Comparison of ENCODE assay signal across 8 cellular contexts in genomic region chr17:2075336-2076056, GRCh38. TPM values are rescaled to one million over a fixed set of nuclear protein-coding genes. Genes with fewer than 3 reads are reported as not detected.
DNase-seq lines count a peak whose midpoint lies in the region; ATAC-seq and TF ChIP-seq lines count a peak whose summit lies in the region.
"Had no signal": no experiment of that assay in that cellular context is flagged by ENCODE, and none has a peak within 500 bp of the region (broad histone marks: within the 10 kb centered on the region; RNA-seq: fewer than 3 reads in every experiment).

No MANE protein-coding gene starts in this region.

- intact Hi-C loops in mucosa of descending colon (cut with DNase I, micrococcal nuclease): no loop called here

- H3K4me3 ChIP-seq in NB4 (ENCODE audit: low read depth, low read length) (no peak overlapping the region), mucosa of descending colon (no peak overlapping the region), tibial nerve (no peak overlapping the region)

- H3K4me1 ChIP-seq in mucosa of descending colon (ENCODE audit: low read depth) (peaks cover 5% of the 10 kb centered on the region), tibial nerve (peaks cover 0 to 64% (median 25%) of the 10 kb centered on the region in 4 donors)

- no peaks in the 10 kb centered on the region for H3K36me3 ChIP-seq in mucosa of descending colon (ENCODE audit: low read depth)
- peaks cover 0 to 85% (median 0%) of the 10 kb centered on the region in 3 donors for H3K36me3 ChIP-seq in tibial nerve

- DNase-seq in NB4 (ENCODE audit: low read depth) (peak; percentile 45), caudate nucleus (lab: John Stamatoyannopoulos, UW) (peak in 3 of 61 donors; percentile 12 to 17 (median 16)), mucosa of descending colon (peak in 1 of 3 donors; percentile 40), tibial nerve (ENCODE audit: low spot score in 2 of 2) (no peak), GF-D8 (lab: John Stamatoyannopoulos, UW) (no peak)
- DNase-seq in stimulated activated CD4-positive, alpha-beta T cell treated with anti-CD3 and anti-CD28 coated beads, Interleukin-2, amount 100 ng/mL, for 24 hours: no peak
- DNase-seq: T-helper 9 cell had no signal

- 46 to 47% methylated on average over 13 of the region's 13 CpGs for WGBS in tibial nerve, 2 donors

- TF ChIP-seq POLR2A in NB4 (IDR thresholded peaks at IDR 0.05; ENCODE audit: extremely low read depth, insufficient read length) (no peak), tibial nerve (IDR thresholded peaks at IDR 0.05) (no peak)

- H3K27ac ChIP-seq in caudate nucleus (ENCODE audit: low read depth, low read length): peak overlapping the region; percentile 52
- peak overlapping the region; percentile 31 to 79 (median 74) for H3K27ac ChIP-seq in tibial nerve

- peak; percentile 29 for ATAC-seq in mucosa of descending colon
- no peak for ATAC-seq in HG02852 (IDR thresholded peaks at IDR 0.05; ENCODE audit: unreplicated experiment)

- H3K9me3 ChIP-seq in mucosa of descending colon (no peaks in the 10 kb centered on the region), tibial nerve (no peaks in the 10 kb centered on the region)

- TF ChIP-seq EP300 in tibial nerve (IDR thresholded peaks at IDR 0.05): no peak

- TF ChIP-seq CTCF in NB4 (IDR thresholded peaks at IDR 0.05; ENCODE audit: low read depth, low read length) (no peak), mucosa of descending colon (IDR thresholded peaks at IDR 0.05) (no peak), tibial nerve (IDR thresholded peaks at IDR 0.05) (peak in 2 of 5 experiments; percentile 16)

- no peaks in the 10 kb centered on the region for H3K27me3 ChIP-seq in tibial nerve

RNA-seq across cellular contexts. Expression of gene HIC1, which starts 20.6 kb away (rescaled TPM):
- total RNA-seq in mucosa of descending colon: 10 to 100 TPM in 2 of 3 donors, 1 to 10 TPM in 1; 6.0 to 28.9 (median 13.5) TPM
- total RNA-seq in tibial nerve: 10 to 100 TPM; 27.6 to 64.7 (median 50.0) TPM

RNA-seq across cellular contexts. Expression of gene OVCA2, which starts 33.7 kb away (rescaled TPM):
- total RNA-seq in mucosa of descending colon: 10 to 100 TPM; 25.3 to 35.5 (median 33.0) TPM
- 10 to 100 TPM; 18.6 to 37.3 (median 35.0) TPM for total RNA-seq in tibial nerve

RNA-seq across cellular contexts. Expression of gene DPH1, which starts 45.5 kb away (rescaled TPM):
- total RNA-seq in mucosa of descending colon: 10 to 100 TPM; 33.1 to 43.7 (median 42.2) TPM
- 100 to 1,000 TPM in 1 of 4 donors, 10 to 100 TPM in 3; 56.3 to 137 (median 63.9) TPM for total RNA-seq in tibial nerve

RNA-seq across cellular contexts. Expression of gene RTN4RL1, which starts 50.4 kb away (rescaled TPM):
- total RNA-seq in mucosa of descending colon (under 1 TPM; 0.14 to 0.47 (median 0.43) TPM), tibial nerve (10 to 100 TPM in 1 of 4 donors, 1 to 10 TPM in 3; 7.3 to 12.6 (median 7.8) TPM)
